In the genomic region with DNA sequence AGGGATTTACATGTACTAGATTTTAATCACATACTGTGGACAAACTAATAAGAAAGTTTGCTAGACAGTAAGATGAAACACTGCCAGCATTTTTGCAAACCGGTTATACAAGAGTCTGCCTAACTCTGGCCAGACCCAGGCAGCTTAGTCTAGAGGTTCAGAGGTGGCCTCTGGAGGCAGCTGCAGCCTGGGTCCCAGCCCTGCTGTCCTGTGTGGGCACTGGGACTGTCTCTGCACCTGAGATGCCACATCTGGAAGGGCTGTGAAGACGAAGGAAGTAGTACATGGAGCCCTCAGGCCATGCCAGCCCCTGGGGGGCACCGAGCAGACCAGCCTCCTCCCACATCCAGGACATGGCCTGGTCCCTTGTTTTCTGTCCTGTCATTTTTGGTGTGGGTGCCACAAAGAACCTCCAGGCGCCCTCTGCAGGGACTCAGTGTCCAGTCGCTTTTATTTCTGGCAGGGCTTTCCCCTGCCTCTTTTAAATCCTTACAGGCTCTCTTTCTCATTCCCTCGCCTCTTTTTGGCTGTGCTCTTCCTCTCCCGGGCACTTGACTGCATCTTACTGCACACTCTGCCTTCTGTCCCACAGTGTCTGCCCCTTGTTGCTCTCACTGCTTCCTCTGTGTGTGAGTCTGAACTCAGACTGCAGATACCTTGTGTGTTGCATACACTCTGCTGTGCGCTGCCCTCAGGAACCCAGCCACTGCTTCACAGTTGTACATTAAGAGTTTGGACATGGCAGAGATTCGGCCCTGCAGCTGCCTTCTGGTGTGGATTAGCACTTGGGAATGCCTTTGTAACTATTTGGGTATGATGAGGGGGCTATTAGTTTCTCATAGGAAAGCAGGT, we compare ENCODE assay signal across 8 cellular contexts.
DNase-seq lines count a peak whose midpoint lies in the region; ATAC-seq, FAIRE-seq and TF ChIP-seq lines count a peak whose summit lies in the region.

No MANE protein-coding gene starts in this region.

- no peaks in the 10 kb centered on the region for H3K9me3 ChIP-seq in HCT116 (ENCODE audit: control insufficient read depth in 1 of 2, insufficient read depth in 1 of 2, low read depth in 1 of 2, low read length in 2 of 2)
- H3K9me3 ChIP-seq in K562 (replicated peaks; ENCODE audit: control insufficient read depth, insufficient read depth, low read depth, low read length) = no peaks in the 10 kb centered on the region

- in situ Hi-C loops in K562 (cut with MboI) = no loop called here

- H3K4me3 Mint-ChIP-seq in Calu3 (ENCODE audit: low read depth, unreplicated experiment) (no peak overlapping the region), immature natural killer cell (no peak overlapping the region)

- WGBS in K562 (ENCODE audit: insufficient coverage, low coverage, missing lambda C conversion rate) = 29% methylated on average over 9 of the region's 9 CpGs

- H3K27me3 ChIP-seq in HCT116 (ENCODE audit: insufficient read depth, low read length) (no peaks in the 10 kb centered on the region), K562 (ENCODE audit: control insufficient read depth in 2 of 2, insufficient read depth in 2 of 2, low read length in 2 of 2) (no peaks in the 10 kb centered on the region)

- peak overlapping the region; percentile 30 for H3K27ac Mint-ChIP-seq in Calu3 (ENCODE audit: unreplicated experiment)
- peak overlapping the region in 3 of 6 donors; percentile 8 to 80 (median 67) for H3K27ac Mint-ChIP-seq in immature natural killer cell

- H3K4me2 ChIP-seq in HCT116 (ENCODE audit: low read length) (no peak overlapping the region), K562 (ENCODE audit: insufficient read depth, low read length) (no peak overlapping the region)

- peak; percentile 65 for FAIRE-seq in K562 (lab: Jason Lieb, UNC)

- no peak overlapping the region for H3K4me3 ChIP-seq in HCT116 (replicated peaks in 1 of 2; ENCODE audit: low read depth in 1 of 2, low read length in 2 of 2)
- H3K4me3 ChIP-seq in K562 = no peak overlapping the region

- POLR2A ChIA-PET in HCT116 (lab: Charles Lee) = interaction anchor here (2.5 kb wide), 1 partner anchor 15 kb away, joined by 6 read pairs; no protein-coding TSS in a partner anchor
- POLR2A ChIA-PET in RWPE1 (lab: Yijun Ruan, JAX; ENCODE audit: low non-redundant PET) = no interaction called here
- POLR2A ChIA-PET in K562 (lab: Yijun Ruan, JAX) = interaction anchor here (0.6 to 1.6 kb wide), 3 partner anchors 14 to 26 kb away, joined by 3 to 7 read pairs (median 3); no protein-coding TSS in a partner anchor

- intact Hi-C loops in Calu3 (cut with micrococcal nuclease; ENCODE audit: unreplicated experiment) (loop anchor here (2.0 to 10.0 kb wide), 3 partner anchors 60 to 283 kb away; no protein-coding TSS in a partner anchor), HCT116 (cut with micrococcal nuclease) (loop anchor here (1.0 kb wide), 1 partner anchor 283 kb away; no protein-coding TSS in a partner anchor), K562 (cut with micrococcal nuclease) (loop anchor here (1.0 to 5.0 kb wide), 4 partner anchors 75 to 283 kb away; a partner anchor contains a TSS)

- peak; percentile 89 for TF ChIP-seq RAD21 in HCT116 (IDR thresholded peaks at IDR 0.05; ENCODE audit: low read depth)
- peak; percentile 66 to 85 for TF ChIP-seq RAD21 in K562 (CRISPR knock-in tag; conservative IDR thresholded peaks at IDR 0.05 in 1 of 2, IDR thresholded peaks at IDR 0.05 in 1 of 2)

- TF ChIP-seq POLR2A in HCT116 (IDR thresholded peaks at IDR 0.05; ENCODE audit: borderline replicate concordance, extremely low read depth, insufficient read depth, insufficient read length) (no peak), K562 (conservative IDR thresholded peaks at IDR 0.05) (no peak)

- H3K36me3 Mint-ChIP-seq in Calu3 (ENCODE audit: insufficient read depth, unreplicated experiment) (no peaks in the 10 kb centered on the region), immature natural killer cell (peaks cover 3 to 23% (median 5%) of the 10 kb centered on the region in 3 donors)

- TF ChIP-seq CTCF in Calu3 (IDR thresholded peaks at IDR 0.05; ENCODE audit: unreplicated experiment) (peak; percentile 39), HCT116 (IDR thresholded peaks at IDR 0.05 in 2 of 3, conservative IDR thresholded peaks at IDR 0.05 in 1 of 3; ENCODE audit: borderline replicate concordance in 1 of 3, insufficient read depth in 1 of 3, low read depth in 2 of 3, low read length in 2 of 3) (peak; percentile 61 to 94 (median 65)), RWPE1 (conservative IDR thresholded peaks at IDR 0.05; ENCODE audit: low read depth) (peak; percentile 38), K562 (IDR thresholded peaks at IDR 0.05 in 2 of 3, conservative IDR thresholded peaks at IDR 0.05 in 1 of 3; ENCODE audit: insufficient read depth in 2 of 3, low read depth in 1 of 3, low read length in 3 of 3) (peak; percentile 74 to 85 (median 78))

- no peak for TF ChIP-seq EP300 in K562 (IDR thresholded peaks at IDR 0.05; ENCODE audit: low read length)

- H3K9me2 ChIP-seq in HCT116 (ENCODE audit: insufficient read depth) = no peaks in the 10 kb centered on the region

- H3K27ac ChIP-seq in HCT116 (ENCODE audit: low read depth, low read length) (no peak overlapping the region), RWPE1 (no peak overlapping the region), K562 (ENCODE audit: extremely low read depth, low read depth, low read length) (no peak overlapping the region)

- DNase-seq in Calu3 = peak; percentile 44
- peak; percentile 24 for DNase-seq in HCT116 (ENCODE audit: low read depth, low spot score)
- DNase-seq in RWPE1 (ENCODE audit: low spot score) = peak; percentile 39
- DNase-seq in K562 (ENCODE audit: extremely low read depth in 1 of 4, low spot score in 3 of 4) = peak in 2 of 4 experiments; percentile 63 to 67
- peak; percentile 19 to 50 (median 40) for DNase-seq in immature natural killer cell
- peak; percentile 23 for DNase-seq in stimulated activated CD4-positive, alpha-beta T cell treated with anti-CD3 and anti-CD28 coated beads, Interleukin-1b, Interleukin-23, amount 100 ng/mL, for 48 hours
- DNase-seq in foreskin melanocyte = no peak

- no peaks in the 10 kb centered on the region for H3K9me1 ChIP-seq in K562 (ENCODE audit: control insufficient read depth, insufficient read depth, low read length)

- no peaks in the 10 kb centered on the region for H3K4me1 ChIP-seq in HCT116 (ENCODE audit: control insufficient read depth in 1 of 2, insufficient read depth in 2 of 2, low read length in 2 of 2)
- peaks cover 0 to 8% of the 10 kb centered on the region in 2 experiments; a peak in 2 of 5 replicates for H3K4me1 ChIP-seq in K562 (replicated peaks in 1 of 2; ENCODE audit: control insufficient read depth in 2 of 2, insufficient read depth in 2 of 2, low read length in 2 of 2)

- RAD21 ChIA-PET in HCT116 (lab: Charles Lee; ENCODE audit: low non-redundant PET in 1 of 2, low total read pairs in 2 of 2, uncharacterized antibody in 2 of 2, unreplicated experiment in 2 of 2) = interaction anchor here in 1 of 2 experiments (1.1 kb wide), 1 partner anchor 283 kb away, joined by 6 read pairs; no protein-coding TSS in a partner anchor

- H2AFZ ChIP-seq in HCT116 (ENCODE audit: low read depth, low read length, poor library complexity, severe bottlenecking) (no peak overlapping the region), K562 (ENCODE audit: low read depth, low read length) (no peak overlapping the region)

- peaks cover 17% of the 10 kb centered on the region for H3K4me1 Mint-ChIP-seq in Calu3 (ENCODE audit: low read depth, unreplicated experiment)
- H3K4me1 Mint-ChIP-seq in immature natural killer cell = peaks cover 21 to 26% of the 10 kb centered on the region in 2 donors

- H4K20me1 ChIP-seq in HCT116 (ENCODE audit: insufficient read depth) = no peaks in the 10 kb centered on the region; the same call in 1 of the 2 replicates
- no peaks in the 10 kb centered on the region for H4K20me1 ChIP-seq in K562 (replicated peaks; ENCODE audit: control insufficient read depth, insufficient read depth, low read length)

- BruUV-seq in Calu3 (replicated peaks; lab: Mats Ljungman, UMichigan) (no TSS peak), HCT116 (replicated peaks; lab: Mats Ljungman, UMichigan) (no TSS peak), K562 (replicated peaks; lab: Mats Ljungman, UMichigan) (no TSS peak)

- H3K36me3 ChIP-seq in HCT116 (ENCODE audit: control insufficient read depth in 1 of 2, insufficient read depth in 2 of 2, low read length in 2 of 2) (no peaks in the 10 kb centered on the region), K562 (ENCODE audit: control insufficient read depth, insufficient read depth, low read length) (peaks cover 15% of the 10 kb centered on the region)

- CTCF ChIA-PET in Calu3 (lab: Charles Lee) = interaction anchor here (0.8 kb wide), 1 partner anchor 283 kb away, joined by 5 read pairs; no protein-coding TSS in a partner anchor
- CTCF ChIA-PET in HCT116 (lab: Charles Lee) = interaction anchor here (0.7 to 4.0 kb wide), 3 partner anchors 15 to 283 kb away, joined by 3 to 15 read pairs (median 3); no protein-coding TSS in a partner anchor
- CTCF ChIA-PET in RWPE1 (lab: Yijun Ruan, JAX) = interaction anchor here (1.3 to 2.1 kb wide), 2 partner anchors 283 kb away, joined by 3 to 10 read pairs; no protein-coding TSS in a partner anchor
- CTCF ChIA-PET in K562 (lab: Yijun Ruan, JAX; ENCODE audit: low intra/inter-chr PET ratio) = interaction anchor here (0.6 to 4.1 kb wide), 5 partner anchors 69 to 324 kb away, joined by 3 to 47 read pairs (median 4); no protein-coding TSS in a partner anchor

- no peaks in the 10 kb centered on the region for H3K9me3 Mint-ChIP-seq in Calu3 (ENCODE audit: low read depth, unreplicated experiment)
- H3K9me3 Mint-ChIP-seq in immature natural killer cell = peaks cover 0 to 2% (median 0%) of the 10 kb centered on the region in 6 donors

- H3K79me2 ChIP-seq in HCT116 (ENCODE audit: insufficient read depth, low read length) (no peaks in the 10 kb centered on the region), K562 (ENCODE audit: control insufficient read depth, insufficient read depth, low read length) (no peaks in the 10 kb centered on the region)

- H3K9ac ChIP-seq in HCT116 (ENCODE audit: low read length) (no peak overlapping the region), K562 (ENCODE audit: insufficient read depth in 1 of 2, low read depth in 2 of 2, low read length in 2 of 2) (peak overlapping the region in 1 of 2 experiments; percentile 71; a peak in 1 of 4 replicates)

- H3K27me3 Mint-ChIP-seq in Calu3 (ENCODE audit: unreplicated experiment) = no peaks in the 10 kb centered on the region
- peaks cover 0 to 4% (median 3%) of the 10 kb centered on the region in 3 donors for H3K27me3 Mint-ChIP-seq in immature natural killer cell (ENCODE audit: low read depth in 3 of 3)

- ATAC-seq in HCT116 (peak; percentile 90), K562 (peak; percentile 94), GM18498 (IDR thresholded peaks at IDR 0.05; ENCODE audit: unreplicated experiment) (no peak)

TF ChIP-seq in HCT116, 20 proteins besides CTCF, POLR2A, EP300 and RAD21 (continues in another document):
- no peak for TF ChIP-seq JUND (IDR thresholded peaks at IDR 0.05)
- TF ChIP-seq ZNF274 (IDR thresholded peaks at IDR 0.05; ENCODE audit: low read depth, low read length) = no peak
- TF ChIP-seq POLR2AphosphoS5 (IDR thresholded peaks at IDR 0.05; ENCODE audit: low read depth, low read length) = no peak

TF ChIP-seq in K562, 482 proteins besides CTCF, POLR2A, EP300 and RAD21 (continues in another document):
- TF ChIP-seq SMC3 (conservative IDR thresholded peaks at IDR 0.05; ENCODE audit: insufficient read depth, low read depth, low read length) = peak; percentile 58
